ENCODE assay signal across 9 cellular contexts in the genomic region with DNA sequence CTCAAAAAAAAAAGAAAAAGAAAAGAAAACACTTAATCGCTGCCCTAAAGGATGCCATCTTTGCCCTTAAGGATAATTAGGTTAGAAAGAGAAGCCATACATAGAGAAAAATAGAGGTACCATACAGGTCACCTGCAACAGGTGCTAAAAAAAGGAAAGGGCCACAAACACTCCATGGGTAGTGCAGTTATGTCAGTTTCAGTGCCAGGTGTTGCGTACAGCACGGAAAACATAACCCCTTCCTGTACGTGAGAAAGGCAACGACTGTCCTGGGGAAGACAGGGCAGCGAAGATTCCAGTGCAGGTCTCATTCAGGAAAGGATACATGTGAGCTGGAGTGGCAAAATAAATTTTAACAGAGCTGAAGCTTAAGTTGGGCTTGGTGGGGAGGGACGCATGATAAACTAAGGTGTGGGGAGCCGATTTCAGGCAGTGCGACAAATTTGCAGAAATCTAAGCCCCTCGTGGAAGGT. TPM values are rescaled to one million over a fixed set of nuclear protein-coding genes. Genes with fewer than 3 reads are reported as not detected.
DNase-seq lines count a peak whose midpoint lies in the region; ATAC-seq, FAIRE-seq and TF ChIP-seq lines count a peak whose summit lies in the region.
"Had no signal": no experiment of that assay in that cellular context is flagged by ENCODE, and none has a peak within 500 bp of the region (broad histone marks: within the 10 kb centered on the region; RNA-seq: fewer than 3 reads in every experiment).

No MANE protein-coding gene starts in this region.

- TF ChIP-seq EP300 in transverse colon (IDR thresholded peaks at IDR 0.05; ENCODE audit: low read depth), result no peak

- H3K4me1 ChIP-seq in astrocyte (ENCODE audit: insufficient read depth, low read length) (peaks cover 21% of the 10 kb centered on the region), right lobe of liver (peaks cover 0 to 14% (median 6%) of the 10 kb centered on the region in 4 donors), transverse colon (peaks cover 0 to 34% (median 22%) of the 10 kb centered on the region in 4 donors)
- H3K4me1 ChIP-seq: foreskin keratinocyte had no signal

- FAIRE-seq in astrocyte (lab: Jason Lieb, UNC), result no peak

- in situ Hi-C loops in transverse colon (cut with MboI; ENCODE audit: low pct_ligation_motif_present in 1 of 4, low pct_unique_long_range_greater_than_20kb in 1 of 4, low sequenced_read_pairs in 3 of 4), result no loop called here

- H3K4me1 Mint-ChIP-seq in activated T-cell treated with anti-CD3 and anti-CD28 coated beads, Interleukin-2, amount 50 U/mL, for 72 hours (ENCODE audit: low read depth), result peaks cover 42% of the 10 kb centered on the region
- H3K4me1 Mint-ChIP-seq in IgD-negative memory B cell, result peaks cover 25 to 28% (median 25%) of the 10 kb centered on the region in 3 donors
- H3K4me1 Mint-ChIP-seq in astrocyte (ENCODE audit: low read depth, unreplicated experiment), result peaks cover 15% of the 10 kb centered on the region

- H3K79me2 ChIP-seq in astrocyte (ENCODE audit: insufficient read depth, low read length), result peaks cover 28% of the 10 kb centered on the region

- 9% methylated on average over 10 of the region's 10 CpGs for WGBS in right lobe of liver (ENCODE audit: insufficient coverage, low coverage, low lambda C conversion rate, missing lambda C conversion rate)
- 8 to 17% methylated on average over 4 to 10 of the region's 10 CpGs for WGBS in transverse colon (ENCODE audit: low coverage in 1 of 2), 2 donors

- H3K9ac ChIP-seq in astrocyte (ENCODE audit: low read length), result peak overlapping the region; percentile 100

- no peak overlapping the region for H3K27ac ChIP-seq in astrocyte (ENCODE audit: low read depth, low read length)
- H3K27ac ChIP-seq in right lobe of liver, result peak overlapping the region; percentile 99 to 100 (median 100)
- H3K27ac ChIP-seq in transverse colon, result peak overlapping the region; percentile 99 to 100 (median 100)

- H3K4me3 ChIP-seq in astrocyte (ENCODE audit: insufficient read depth, low read depth, low read length) (peak overlapping the region; percentile 100), right lobe of liver (peak overlapping the region; percentile 80 to 100 (median 100)), transverse colon (peak overlapping the region; percentile 56 to 100 (median 90))

- TF ChIP-seq CTCF in astrocyte (IDR thresholded peaks at IDR 0.05; ENCODE audit: insufficient read depth, low read depth, low read length) (no peak), right lobe of liver (IDR thresholded peaks at IDR 0.05) (no peak), transverse colon (IDR thresholded peaks at IDR 0.05) (no peak)

- H3K9me3 Mint-ChIP-seq in activated T-cell treated with anti-CD3 and anti-CD28 coated beads, Interleukin-2, amount 50 U/mL, for 72 hours, result no peaks in the 10 kb centered on the region
- H3K9me3 Mint-ChIP-seq in IgD-negative memory B cell (no peaks in the 10 kb centered on the region), astrocyte (ENCODE audit: unreplicated experiment) (no peaks in the 10 kb centered on the region)

- H3K36me3 Mint-ChIP-seq in activated T-cell treated with anti-CD3 and anti-CD28 coated beads, Interleukin-2, amount 50 U/mL, for 72 hours (ENCODE audit: insufficient read depth in 2 of 2), result peaks cover 8 to 28% of the 10 kb centered on the region in 2 donors
- H3K36me3 Mint-ChIP-seq in IgD-negative memory B cell (peaks cover 5% of the 10 kb centered on the region), astrocyte (ENCODE audit: low read depth, unreplicated experiment) (peaks cover 11% of the 10 kb centered on the region)

- TF ChIP-seq POLR2A in right lobe of liver (IDR thresholded peaks at IDR 0.05) (no peak), transverse colon (IDR thresholded peaks at IDR 0.05) (no peak)

- intact Hi-C loops in right lobe of liver (cut with DNase I), result no loop called here
- intact Hi-C loops in transverse colon (cut with DNase I; ENCODE audit: low total_unique reads), result no loop called here

- peak overlapping the region; percentile 96 for H3K27ac Mint-ChIP-seq in activated T-cell treated with anti-CD3 and anti-CD28 coated beads, Interleukin-2, amount 50 U/mL, for 72 hours
- H3K27ac Mint-ChIP-seq in IgD-negative memory B cell (peak overlapping the region; percentile 99 to 100 (median 100)), astrocyte (ENCODE audit: unreplicated experiment) (peak overlapping the region; percentile 96)

- H3K36me3 ChIP-seq in astrocyte (ENCODE audit: insufficient read depth, low read length), result peaks cover 27% of the 10 kb centered on the region
- H3K36me3 ChIP-seq in right lobe of liver, result peaks cover 0 to 29% (median 16%) of the 10 kb centered on the region in 4 donors
- H3K36me3 ChIP-seq in transverse colon, result peaks cover 0 to 27% (median 12%) of the 10 kb centered on the region in 4 donors

- ATAC-seq in activated T-cell treated with anti-CD3 and anti-CD28 coated beads, Interleukin-2, amount 50 U/mL, for 72 hours (replicated peaks in 1 of 2), result peak in 1 of 2 donors; percentile 1
- peak; percentile 24 to 42 (median 28) for ATAC-seq in right lobe of liver

- H3K27me3 Mint-ChIP-seq in activated T-cell treated with anti-CD3 and anti-CD28 coated beads, Interleukin-2, amount 50 U/mL, for 72 hours (ENCODE audit: low read depth), result no peaks in the 10 kb centered on the region
- H3K27me3 Mint-ChIP-seq in IgD-negative memory B cell, result peaks cover 2% of the 10 kb centered on the region
- no peaks in the 10 kb centered on the region for H3K27me3 Mint-ChIP-seq in astrocyte (ENCODE audit: low read depth, unreplicated experiment)

- DNase-seq in activated T-cell treated with anti-CD3 and anti-CD28 coated beads, Interleukin-2, amount 50 U/mL, for 72 hours, result peak in 1 of 2 donors; percentile 14
- no peak for DNase-seq in activated T-cell treated with anti-CD3 and anti-CD28 coated beads for 4 hours
- DNase-seq in astrocyte (ENCODE audit: low read depth), result no peak
- DNase-seq in right lobe of liver, result peak in 1 of 3 donors; percentile 63
- peak; percentile 41 for DNase-seq in transverse colon
- DNase-seq in H4 (ENCODE audit: low spot score), result no peak
- DNase-seq in stimulated activated CD8-positive, alpha-beta memory T cell treated with anti-CD3 and anti-CD28 coated beads, Interleukin-4, amount 100 ng/mL, for 48 hours, result no peak

- no peaks in the 10 kb centered on the region for H3K27me3 ChIP-seq in astrocyte (ENCODE audit: insufficient read depth, low read length)
- no peaks in the 10 kb centered on the region for H3K27me3 ChIP-seq in right lobe of liver
- H3K27me3 ChIP-seq in transverse colon, result no peaks in the 10 kb centered on the region
- H3K27me3 ChIP-seq: foreskin keratinocyte had no signal

- H2AFZ ChIP-seq in astrocyte (ENCODE audit: low read depth, low read length), result peak overlapping the region; percentile 80

- peaks cover 12% of the 10 kb centered on the region for H4K20me1 ChIP-seq in astrocyte (ENCODE audit: insufficient read depth, low read length)

- peak overlapping the region; percentile 92 for H3K4me2 ChIP-seq in astrocyte (ENCODE audit: low read length)

- peak overlapping the region; percentile 96 for H3K4me3 Mint-ChIP-seq in activated T-cell treated with anti-CD3 and anti-CD28 coated beads, Interleukin-2, amount 50 U/mL, for 72 hours
- H3K4me3 Mint-ChIP-seq in IgD-negative memory B cell (peak overlapping the region; percentile 98 to 99 (median 98)), astrocyte (ENCODE audit: unreplicated experiment) (peak overlapping the region; percentile 94)

- H3K9me3 ChIP-seq in astrocyte (ENCODE audit: insufficient read depth, low read depth, low read length) (no peaks in the 10 kb centered on the region), right lobe of liver (no peaks in the 10 kb centered on the region), transverse colon (no peaks in the 10 kb centered on the region)

RNA-seq across cellular contexts. Expression of a gene that starts 0.6 kb away (rescaled TPM):
- total RNA-seq in activated T-cell treated with anti-CD3 and anti-CD28 coated beads, Interleukin-2, amount 50 U/mL, for 72 hours, result 100 to 1,000 TPM; 114 TPM
- 1,104 TPM for polyA plus RNA-seq in IgD-negative memory B cell
- total RNA-seq in astrocyte, result 87.7 and 92.8 TPM in 2 replicates
- 100 to 1,000 TPM in 3 of 6 experiments, 10 to 100 TPM in 3; 69.0 to 123 (median 108) TPM for total RNA-seq in right lobe of liver
- 100 to 1,000 TPM; 106 to 429 (median 233) TPM for total RNA-seq in transverse colon
- total RNA-seq in H4 (2014; rRNA removed; shearing (Covaris generic)), result 270 and 319 TPM in 2 replicates

RNA-seq across cellular contexts. Expression of a gene that starts 20.2 kb away (rescaled TPM):
- total RNA-seq in activated T-cell treated with anti-CD3 and anti-CD28 coated beads, Interleukin-2, amount 50 U/mL, for 72 hours, result 10 to 100 TPM; 12.0 to 16.0 TPM
- polyA plus RNA-seq in IgD-negative memory B cell, result 3.2 TPM
- total RNA-seq in astrocyte (3.6 and 3.7 TPM in 2 replicates), right lobe of liver (1 to 10 TPM; 2.5 to 7.0 (median 3.6) TPM), transverse colon (1 to 10 TPM; 3.7 to 6.5 (median 6.1) TPM)
- total RNA-seq in H4 (2014; rRNA removed; shearing (Covaris generic)), result 2.9 and 24.5 TPM in 2 replicates

RNA-seq across cellular contexts. Expression of a gene that starts 32.1 kb away (rescaled TPM):
- total RNA-seq in activated T-cell treated with anti-CD3 and anti-CD28 coated beads, Interleukin-2, amount 50 U/mL, for 72 hours, result 1 to 10 TPM in 1 of 2 donors, under 1 TPM in 1; 0.86 to 2.1 TPM
- polyA plus RNA-seq in IgD-negative memory B cell, result 82.1 TPM
- total RNA-seq in astrocyte (1.3 and 3.6 TPM in 2 replicates), right lobe of liver (1 to 10 TPM; 2.9 to 9.7 (median 5.6) TPM), transverse colon (100 to 1,000 TPM in 2 of 4 donors, 10 to 100 TPM in 2; 29.5 to 144 (median 104) TPM)
- 6.3 and 13.8 TPM in 2 replicates for total RNA-seq in H4 (2014; rRNA removed; shearing (Covaris generic))
